Comparison of ENCODE assay signal across 16 cellular contexts in the genomic region with DNA sequence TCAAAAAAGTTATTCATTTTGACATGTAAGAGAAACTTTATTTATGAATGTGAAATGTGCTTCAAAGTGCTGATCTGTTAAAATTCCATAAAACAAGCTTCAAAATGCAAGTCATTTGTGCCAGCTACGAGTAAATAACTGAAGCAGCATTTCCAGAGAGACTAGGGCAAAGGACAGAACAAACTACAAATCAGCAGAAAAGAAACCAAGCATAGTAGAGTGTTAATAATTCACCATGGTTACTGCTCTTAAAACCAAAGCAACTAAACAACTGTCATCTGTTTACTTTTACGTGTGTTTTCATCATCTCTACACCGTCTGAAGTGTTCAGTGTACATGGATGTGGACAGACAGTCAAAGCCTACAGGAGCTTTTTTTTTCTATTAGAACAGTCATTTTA. TPM values are rescaled to one million over a fixed set of nuclear protein-coding genes. Genes with fewer than 3 reads are reported as not detected.
DNase-seq lines count a peak whose midpoint lies in the region; ATAC-seq, FAIRE-seq and TF ChIP-seq lines count a peak whose summit lies in the region.
"Had no signal": no experiment of that assay in that cellular context is flagged by ENCODE, and none has a peak within 500 bp of the region (broad histone marks: within the 10 kb centered on the region; RNA-seq: fewer than 3 reads in every experiment).

No MANE protein-coding gene starts in this region.

- in situ Hi-C loops in G401 (cut with HindIII; ENCODE audit: low sequenced_read_pairs), result no loop called here

- H2AFZ ChIP-seq in smooth muscle cell (ENCODE audit: low read depth) (peak overlapping the region; percentile 4), PC-9 (no peak overlapping the region)

- H3K4me2 ChIP-seq in smooth muscle cell (no peak overlapping the region), PC-9 (no peak overlapping the region)

- POLR2A ChIA-PET in PC-9 (lab: Charles Lee; ENCODE audit: unreplicated experiment), result no interaction called here

- no peaks in the 10 kb centered on the region for H3K9me2 ChIP-seq in PC-9 (ENCODE audit: insufficient read depth)

- H3K27me3 ChIP-seq in adipocyte (replicated peaks; ENCODE audit: control insufficient read depth, insufficient read depth, low read length) (no peaks in the 10 kb centered on the region), smooth muscle cell (ENCODE audit: low read depth) (no peaks in the 10 kb centered on the region), PC-9 (ENCODE audit: insufficient read depth, low read depth) (peaks cover 99% of the 10 kb centered on the region)
- H3K27me3 ChIP-seq: heart left ventricle had no signal

- ATAC-seq in HG03354 (IDR thresholded peaks at IDR 0.05; ENCODE audit: poor library complexity, severe bottlenecking, unreplicated experiment) (no peak), HG03521 (IDR thresholded peaks at IDR 0.05; ENCODE audit: unreplicated experiment) (no peak)
- ATAC-seq: activated CD4-positive, CD25-positive, alpha-beta regulatory T cell treated with anti-CD3 and anti-CD28 coated beads, Interleukin-2, amount 50 U/mL, for 24 hours; CD8-positive, alpha-beta T cell; heart left ventricle; Panc1 had no signal

- H3K9ac ChIP-seq in adipocyte (ENCODE audit: low read length), result peak overlapping the region; percentile 95
- H3K9ac ChIP-seq in smooth muscle cell (ENCODE audit: low read depth), result no peak overlapping the region

- H3K36me3 ChIP-seq in adipocyte (ENCODE audit: control insufficient read depth, insufficient read depth, low read length, severe bottlenecking) (no peaks in the 10 kb centered on the region), smooth muscle cell (ENCODE audit: low read depth) (no peaks in the 10 kb centered on the region), PC-9 (ENCODE audit: low read depth) (no peaks in the 10 kb centered on the region)
- H3K36me3 ChIP-seq: heart left ventricle had no signal

- TF ChIP-seq CTCF in smooth muscle cell (IDR thresholded peaks at IDR 0.05; ENCODE audit: borderline replicate concordance, insufficient read depth, poor library complexity, severe bottlenecking), result no peak
- no peak for TF ChIP-seq CTCF in PC-9 (conservative IDR thresholded peaks at IDR 0.05)

- H3K4me1 ChIP-seq in adipocyte (ENCODE audit: control insufficient read depth, insufficient read depth, low read length) (peaks cover 20% of the 10 kb centered on the region), smooth muscle cell (ENCODE audit: low read depth) (no peaks in the 10 kb centered on the region), PC-9 (replicated peaks; ENCODE audit: insufficient read depth) (no peaks in the 10 kb centered on the region)

- H3K27ac ChIP-seq in smooth muscle cell (ENCODE audit: low read depth), result no peak overlapping the region
- no peak overlapping the region for H3K27ac ChIP-seq in PC-9

- DNase-seq in GM19239 (ENCODE audit: insufficient read length, low spot score), result peak; percentile 27
- DNase-seq in adipocyte (ENCODE audit: low read depth), result peak; percentile 10
- DNase-seq in kidney tubule cell (ENCODE audit: low spot score), result peak; percentile 58
- no peak for DNase-seq in smooth muscle cell (lab: John Stamatoyannopoulos, UW; ENCODE audit: unreplicated experiment)
- DNase-seq in G401 (ENCODE audit: low spot score), result no peak
- no peak for DNase-seq in PC-9
- DNase-seq: CD8-positive, alpha-beta T cell; heart left ventricle; NCI-H1417 treated with DMSO at 0.1 percent for 48 hours had no signal

- H3F3A ChIP-seq in smooth muscle cell (ENCODE audit: low read depth) (no peaks in the 10 kb centered on the region), PC-9 (ENCODE audit: insufficient read depth, low read depth) (no peaks in the 10 kb centered on the region)

- no peaks in the 10 kb centered on the region for H4K20me1 ChIP-seq in smooth muscle cell (ENCODE audit: low read depth)
- no peaks in the 10 kb centered on the region for H4K20me1 ChIP-seq in PC-9 (ENCODE audit: insufficient read depth)

- intact Hi-C loops in PC-9 (cut with micrococcal nuclease; ENCODE audit: unreplicated experiment), result no loop called here

- no TSS peak for BruUV-seq in PC-9 (replicated peaks; lab: Mats Ljungman, UMichigan)

- H3K4me3 ChIP-seq in adipocyte (ENCODE audit: low read length) (peak overlapping the region; percentile 92), smooth muscle cell (no peak overlapping the region), PC-9 (no peak overlapping the region)
- H3K4me3 ChIP-seq: heart left ventricle had no signal

- H3K9me3 ChIP-seq in adipocyte (ENCODE audit: control insufficient read depth, low read length), result no peaks in the 10 kb centered on the region
- H3K9me3 ChIP-seq in smooth muscle cell (replicated peaks; ENCODE audit: low read depth), result no peaks in the 10 kb centered on the region
- H3K9me3 ChIP-seq in PC-9 (ENCODE audit: insufficient read depth, low read depth), result no peaks in the 10 kb centered on the region
- H3K9me3 ChIP-seq: heart left ventricle had no signal

- FAIRE-seq in GM19239 (lab: Jason Lieb, UNC), result peak; percentile 75

- WGBS in smooth muscle cell (ENCODE audit: low lambda C conversion rate), result 54% methylated on average over 3 of the region's 3 CpGs

- H3K79me2 ChIP-seq in smooth muscle cell (ENCODE audit: low read depth) (no peaks in the 10 kb centered on the region), PC-9 (ENCODE audit: low read depth) (no peaks in the 10 kb centered on the region)

- CTCF ChIA-PET in PC-9 (lab: Charles Lee), result no interaction called here

RNA-seq across cellular contexts. Expression of a gene that starts 1.6 kb away (rescaled TPM):
- total RNA-seq in smooth muscle cell (not detected in 2 replicates), PC-9 (2021) (not detected in 2 replicates)
- polyA plus RNA-seq in smooth muscle cell, result not detected in 2 replicates
- total RNA-seq in G401 (2014; rRNA removed; shearing (Covaris generic)), result not detected in 2 replicates
- total RNA-seq: activated T-helper 2 cell treated with anti-CD3 and anti-CD28 coated beads, Interferon-gamma antibody, Interleukin-2, Interleukin-4, amounts not matched to agents 10 μg/mL and 5 μg/mL and 100 μg/mL, durations not matched to agents 14 hours and 24 hours and 36 hours; CD8-positive, alpha-beta T cell had no signal

RNA-seq across cellular contexts. Expression of a gene that starts 2.6 kb away (rescaled TPM):
- total RNA-seq in smooth muscle cell (not detected in 2 replicates), PC-9 (2021) (not detected in 2 replicates)
- polyA plus RNA-seq in smooth muscle cell, result not detected in 2 replicates
- total RNA-seq in G401 (2014; rRNA removed; shearing (Covaris generic)), result not detected in 2 replicates
- total RNA-seq: activated T-helper 2 cell treated with anti-CD3 and anti-CD28 coated beads, Interferon-gamma antibody, Interleukin-2, Interleukin-4, amounts not matched to agents 10 μg/mL and 5 μg/mL and 100 μg/mL, durations not matched to agents 14 hours and 24 hours and 36 hours; CD8-positive, alpha-beta T cell had no signal

RNA-seq across cellular contexts. Expression of a gene that starts 40.6 kb away (rescaled TPM):
- not detected in 2 replicates for total RNA-seq in smooth muscle cell
- not detected in 2 replicates for polyA plus RNA-seq in smooth muscle cell
- not detected in 2 replicates for total RNA-seq in G401 (2014; rRNA removed; shearing (Covaris generic))
- total RNA-seq in PC-9 (2021), result not detected in 2 replicates
- total RNA-seq: activated T-helper 2 cell treated with anti-CD3 and anti-CD28 coated beads, Interferon-gamma antibody, Interleukin-2, Interleukin-4, amounts not matched to agents 10 μg/mL and 5 μg/mL and 100 μg/mL, durations not matched to agents 14 hours and 24 hours and 36 hours; CD8-positive, alpha-beta T cell; cerebellum; mucosa of gallbladder had no signal
- polyA plus RNA-seq: heart left ventricle had no signal

Comparison
In these comparisons a context has a peak if more than half of its experiments do, and no peak if none do; other contexts are left out.
1. DNase-seq: peak in GM19239 (single experiment), adipocyte (single experiment) and kidney tubule cell (single experiment); none in smooth muscle cell (single experiment), G401 (single experiment) and PC-9 (0 of 2).